Comparison of ENCODE assay signal across 8 cellular contexts in the genomic region with DNA sequence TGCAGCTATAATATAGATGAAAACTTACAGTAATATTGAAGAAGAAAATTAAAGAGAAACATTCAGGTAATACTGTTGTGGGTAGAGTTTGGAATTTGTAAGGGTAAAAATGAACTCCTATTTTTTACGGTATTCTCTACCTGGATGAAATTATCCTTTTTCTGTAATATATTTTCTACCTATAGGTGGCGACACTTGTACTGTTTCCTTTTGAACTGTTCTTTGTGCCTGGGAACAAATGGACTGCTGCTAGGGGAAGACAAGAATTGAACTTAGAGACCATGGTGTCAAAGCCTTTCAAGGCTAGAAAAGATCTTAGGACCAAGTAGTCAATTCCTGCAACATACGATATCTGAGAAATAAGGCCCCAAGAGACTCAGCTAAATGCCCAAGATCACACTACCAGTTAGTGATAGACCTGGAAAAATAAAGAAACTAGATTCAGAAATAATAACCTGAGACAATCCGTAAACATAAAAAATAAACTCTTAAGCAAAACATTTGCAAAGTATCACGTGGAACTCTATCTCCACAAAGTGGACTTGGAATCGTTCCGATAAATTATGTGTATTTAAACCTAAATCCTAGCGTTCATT.
A peak's percentile ranks its signal among the peaks of the same experiment; 100 is the strongest.
DNase-seq lines count a peak whose midpoint lies in the region; ATAC-seq and TF ChIP-seq lines count a peak whose summit lies in the region.

No MANE protein-coding gene starts in this region.

- H3K27ac ChIP-seq in OCI-LY1 (ENCODE audit: low read depth, low read length, poor library complexity, severe bottlenecking) (no peak overlapping the region), gastroesophageal sphincter (no peak overlapping the region)

- no peak overlapping the region for H2AFZ ChIP-seq in OCI-LY1 (ENCODE audit: low read length)

- ATAC-seq in GM19463 (IDR thresholded peaks at IDR 0.05; ENCODE audit: unreplicated experiment) = peak; percentile 53
- no peak for ATAC-seq in gastroesophageal sphincter
- ATAC-seq in HG03469 (IDR thresholded peaks at IDR 0.05; ENCODE audit: unreplicated experiment) = no peak
- no peak for ATAC-seq in GM21360 (IDR thresholded peaks at IDR 0.05; ENCODE audit: unreplicated experiment)
- ATAC-seq in HG02642 (IDR thresholded peaks at IDR 0.05; ENCODE audit: poor library complexity, unreplicated experiment) = no peak

- DNase-seq in AG08395 (ENCODE audit: low spot score) = peak; percentile 3
- DNase-seq in hippocampal formation (lab: John Stamatoyannopoulos, UW) = no peak

- TF ChIP-seq EP300 in gastroesophageal sphincter (IDR thresholded peaks at IDR 0.05) = no peak

- no peak overlapping the region for H3K4me3 ChIP-seq in OCI-LY1 (ENCODE audit: low read depth, low read length, poor library complexity, severe bottlenecking)
- no peak overlapping the region for H3K4me3 ChIP-seq in gastroesophageal sphincter

- no peaks in the 10 kb centered on the region for H3K9me3 ChIP-seq in OCI-LY1 (ENCODE audit: low read length)
- H3K9me3 ChIP-seq in gastroesophageal sphincter = no peaks in the 10 kb centered on the region

- H3K4me1 ChIP-seq in OCI-LY1 (ENCODE audit: insufficient read depth, low read length, severe bottlenecking) = no peaks in the 10 kb centered on the region
- no peaks in the 10 kb centered on the region for H3K4me1 ChIP-seq in gastroesophageal sphincter

- TF ChIP-seq CTCF in OCI-LY1 (IDR thresholded peaks at IDR 0.05; ENCODE audit: low read length) = peak; percentile 67
- TF ChIP-seq CTCF in gastroesophageal sphincter (IDR thresholded peaks at IDR 0.05) = peak; percentile 30 to 53 (median 34)

- no peak overlapping the region for H3K4me2 ChIP-seq in OCI-LY1 (ENCODE audit: low read length)

- H3F3A ChIP-seq in OCI-LY1 (ENCODE audit: insufficient read depth, low read length) = no peaks in the 10 kb centered on the region

- no peaks in the 10 kb centered on the region for H3K36me3 ChIP-seq in OCI-LY1 (ENCODE audit: insufficient read depth, low read length)
- H3K36me3 ChIP-seq in gastroesophageal sphincter = no peaks in the 10 kb centered on the region

- no peak overlapping the region for H3K9ac ChIP-seq in OCI-LY1 (ENCODE audit: low read length)

- no peaks in the 10 kb centered on the region for H3K79me2 ChIP-seq in OCI-LY1 (ENCODE audit: insufficient read depth, low read length)

- whole genome bisulfite sequencing in gastroesophageal sphincter (ENCODE audit: low coverage in 1 of 2), 2 donors = 39 to 72% methylated on average over 8 of the region's 8 CpGs

- H3K9me2 ChIP-seq in OCI-LY1 (ENCODE audit: low read depth, low read length) = no peaks in the 10 kb centered on the region

- TF ChIP-seq POLR2A in gastroesophageal sphincter (IDR thresholded peaks at IDR 0.05) = no peak

- H4K20me1 ChIP-seq in OCI-LY1 (ENCODE audit: insufficient read depth, low read length) = no peaks in the 10 kb centered on the region

- H3K27me3 ChIP-seq in OCI-LY1 (ENCODE audit: insufficient read depth, low read length) = no peaks in the 10 kb centered on the region
- peaks cover 18% of the 10 kb centered on the region for H3K27me3 ChIP-seq in gastroesophageal sphincter
